In the genomic region with DNA sequence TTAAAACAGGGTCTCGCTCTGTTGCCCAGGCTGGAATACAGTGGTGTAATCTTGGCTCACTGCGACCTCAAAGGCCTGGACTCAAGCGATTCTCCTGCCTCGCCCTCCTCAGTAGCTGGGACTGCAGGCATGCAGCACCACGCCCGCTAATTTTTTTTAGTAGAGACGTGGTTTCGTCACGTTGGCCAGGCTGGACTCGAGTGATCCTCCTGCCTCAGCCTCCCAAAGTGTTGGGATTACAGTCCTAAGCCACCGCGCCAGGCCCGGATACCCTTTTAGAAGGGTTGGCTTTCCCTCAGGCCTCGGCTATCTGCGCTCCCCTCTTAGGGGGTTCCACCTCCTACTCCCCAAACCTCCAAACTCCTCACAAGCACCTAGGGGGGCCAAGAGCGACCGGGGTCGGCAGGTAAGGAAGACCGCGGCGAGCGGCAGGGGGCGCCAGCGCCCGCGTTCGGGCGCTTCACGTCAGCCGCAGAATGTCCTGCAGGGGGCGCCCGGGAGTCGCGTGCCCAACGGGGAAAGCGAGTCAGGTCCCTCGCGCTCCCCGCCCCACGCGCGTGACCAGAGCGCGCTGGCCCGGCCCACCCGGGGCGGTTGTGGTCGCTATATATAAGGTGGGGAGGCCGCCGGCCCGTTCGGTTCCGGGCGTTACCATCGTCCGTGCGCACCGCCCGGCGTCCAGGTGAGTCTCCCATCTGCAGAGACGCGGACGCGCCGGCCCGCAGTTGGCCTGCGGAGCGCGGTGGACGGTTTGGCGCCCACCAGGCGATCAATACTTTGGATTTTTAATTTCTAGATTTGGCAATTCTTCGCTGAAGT, we compare ENCODE assay signal across 8 cellular contexts. TPM values are rescaled to one million over a fixed set of nuclear protein-coding genes. Genes with fewer than 3 reads are reported as not detected.
A peak's percentile ranks its signal among the peaks of the same experiment; 100 is the strongest.
DNase-seq lines count a peak whose midpoint lies in the region; ATAC-seq and TF ChIP-seq lines count a peak whose summit lies in the region.

No MANE protein-coding gene starts in this region.

- H3K4me1 ChIP-seq in Peyer's patch (peaks cover 0 to 27% (median 4%) of the 10 kb centered on the region in 4 donors), parathyroid adenoma (no peaks in the 10 kb centered on the region), transverse colon (peaks cover 5 to 54% (median 29%) of the 10 kb centered on the region in 4 donors)

- H3K27ac ChIP-seq in Peyer's patch (peak overlapping the region in 3 of 4 donors; percentile 26 to 36 (median 29)), parathyroid adenoma (no peak overlapping the region), transverse colon (peak overlapping the region; percentile 72 to 84 (median 77))

- DNase-seq in GM13977 (ENCODE audit: low spot score): peak; percentile 90
- DNase-seq in Peyer's patch: peak; percentile 68 to 96 (median 92)
- peak; percentile 83 for DNase-seq in activated naive CD4-positive, alpha-beta T cell treated with anti-CD3 and anti-CD28 coated beads for 36 hours
- peak; percentile 90 for DNase-seq in Right ventricle myocardium inferior (ENCODE audit: missing footprints)
- peak; percentile 93 for DNase-seq in transverse colon

- TF ChIP-seq CTCF in GM13977 (IDR thresholded peaks at IDR 0.05; ENCODE audit: extremely low read depth, insufficient read depth, missing control alignments): peak; percentile 100
- peak; percentile 81 to 100 (median 100) for TF ChIP-seq CTCF in Peyer's patch (IDR thresholded peaks at IDR 0.05)
- peak; percentile 85 for TF ChIP-seq CTCF in parathyroid adenoma (IDR thresholded peaks at IDR 0.05)
- peak; percentile 99 to 100 (median 100) for TF ChIP-seq CTCF in transverse colon (IDR thresholded peaks at IDR 0.05)

- H3K27me3 ChIP-seq in Peyer's patch (no peaks in the 10 kb centered on the region), parathyroid adenoma (ENCODE audit: control insufficient read depth, insufficient read depth, low read length) (no peaks in the 10 kb centered on the region), transverse colon (no peaks in the 10 kb centered on the region)

- H3K36me3 ChIP-seq in Peyer's patch (peaks cover 0 to 4% (median 0%) of the 10 kb centered on the region in 3 donors), parathyroid adenoma (ENCODE audit: control insufficient read depth, insufficient read depth, low read length) (no peaks in the 10 kb centered on the region), transverse colon (peaks cover 0 to 7% (median 0%) of the 10 kb centered on the region in 4 donors)

- WGBS in transverse colon (ENCODE audit: low coverage in 1 of 2), 2 donors: 12 to 20% methylated on average over 21 to 60 of the region's 73 CpGs

- H3K9ac ChIP-seq in parathyroid adenoma: no peak overlapping the region

- H3K4me3 Mint-ChIP-seq in activated naive CD4-positive, alpha-beta T cell treated with anti-CD3 and anti-CD28 coated beads for 36 hours: peak overlapping the region; percentile 51

- peak overlapping the region; percentile 79 for H2AFZ ChIP-seq in parathyroid adenoma

- no peaks in the 10 kb centered on the region for H3K79me2 ChIP-seq in parathyroid adenoma

- peaks cover 4% of the 10 kb centered on the region for H3K27me3 Mint-ChIP-seq in activated naive CD4-positive, alpha-beta T cell treated with anti-CD3 and anti-CD28 coated beads for 36 hours (ENCODE audit: low read depth)

- H3K9me3 Mint-ChIP-seq in activated naive CD4-positive, alpha-beta T cell treated with anti-CD3 and anti-CD28 coated beads for 36 hours: no peaks in the 10 kb centered on the region

- H3K9me3 ChIP-seq in Peyer's patch (no peaks in the 10 kb centered on the region), parathyroid adenoma (ENCODE audit: control insufficient read depth, low read length) (no peaks in the 10 kb centered on the region), transverse colon (no peaks in the 10 kb centered on the region)

- no peaks in the 10 kb centered on the region for H3K36me3 Mint-ChIP-seq in activated naive CD4-positive, alpha-beta T cell treated with anti-CD3 and anti-CD28 coated beads for 36 hours (ENCODE audit: low read depth)

- H3K4me2 ChIP-seq in parathyroid adenoma (ENCODE audit: low read length): peak overlapping the region; percentile 53

- intact Hi-C loops in activated naive CD4-positive, alpha-beta T cell treated with anti-CD3 and anti-CD28 coated beads for 36 hours (cut with micrococcal nuclease): loop anchor here (1.0 kb wide), 2 partner anchors 27 to 184 kb away; no protein-coding TSS in a partner anchor
- intact Hi-C loops in Right ventricle myocardium inferior (cut with DNase I) (no loop called here), transverse colon (cut with DNase I; ENCODE audit: low total_unique reads) (no loop called here)

- H3K27ac Mint-ChIP-seq in activated naive CD4-positive, alpha-beta T cell treated with anti-CD3 and anti-CD28 coated beads for 36 hours: no peak overlapping the region

- H3K4me3 ChIP-seq in Peyer's patch (peak overlapping the region; percentile 27 to 59 (median 50)), parathyroid adenoma (ENCODE audit: low read depth, low read length) (peak overlapping the region; percentile 22), transverse colon (peak overlapping the region; percentile 21 to 55 (median 39))

- TF ChIP-seq EP300 in transverse colon (IDR thresholded peaks at IDR 0.05; ENCODE audit: low read depth): no peak

- in situ Hi-C loops in GM13977 (cut with MboI; ENCODE audit: low pct_unique_long_range_greater_than_20kb, low sequenced_read_pairs, unreplicated experiment) (no loop called here), transverse colon (cut with MboI; ENCODE audit: low pct_ligation_motif_present in 1 of 4, low pct_unique_long_range_greater_than_20kb in 1 of 4, low sequenced_read_pairs in 3 of 4) (no loop called here)

- ATAC-seq in HG03064 (IDR thresholded peaks at IDR 0.05; ENCODE audit: low read depth, unreplicated experiment) (peak; percentile 69), Right ventricle myocardium inferior (peak; percentile 59), HG02938 (IDR thresholded peaks at IDR 0.05; ENCODE audit: unreplicated experiment) (no peak)

- peak; percentile 95 to 97 for TF ChIP-seq POLR2A in Peyer's patch (IDR thresholded peaks at IDR 0.05)
- peak; percentile 98 for TF ChIP-seq POLR2A in transverse colon (IDR thresholded peaks at IDR 0.05)

- H3K4me1 Mint-ChIP-seq in activated naive CD4-positive, alpha-beta T cell treated with anti-CD3 and anti-CD28 coated beads for 36 hours (ENCODE audit: low read depth): peaks cover 2% of the 10 kb centered on the region

- CTCF ChIA-PET in activated naive CD4-positive, alpha-beta T cell treated with anti-CD3 and anti-CD28 coated beads for 36 hours (lab: Charles Lee): interaction anchor here (0.6 to 3.3 kb wide), 32 partner anchors 8 to 262 kb away, joined by 3 to 77 read pairs (median 4); partner anchors contain the start of gene BLOC1S6

RNA-seq across cellular contexts. Expression of gene GATM, which starts 51.8 kb away (rescaled TPM):
- total RNA-seq in Peyer's patch: 100 to 1,000 TPM; 112 to 196 (median 168) TPM
- total RNA-seq in activated naive CD4-positive, alpha-beta T cell treated with anti-CD3 and anti-CD28 coated beads for 36 hours: 1 to 10 TPM in 1 of 2 experiments, under 1 TPM in 1; 0.91 to 1.2 TPM
- 42.0 TPM for total RNA-seq in Right ventricle myocardium inferior
- total RNA-seq in transverse colon: 10 to 100 TPM; 15.9 to 96.9 (median 18.6) TPM

Comparison
In these comparisons a context has a peak if more than half of its experiments do, and no peak if none do; other contexts are left out.
1. RNA of gene GATM, which starts 51.8 kb away (total RNA-seq): 112 to 196 TPM in Peyer's patch, 42.0 TPM in Right ventricle myocardium inferior (single experiment) and 15.9 to 96.9 TPM in transverse colon; 0.91 to 1.2 TPM in activated naive CD4-positive, alpha-beta T cell treated with anti-CD3 and anti-CD28 coated beads for 36 hours; every median in the first group is over 4 times any median in the second.
2. Peak in every context shown above with its lines, with median percentiles within 50 percentile points of each other: DNase-seq, CTCF ChIP-seq and H3K4me3 ChIP-seq.